8 cellular contexts compared by ENCODE assay signal in the genomic region with DNA sequence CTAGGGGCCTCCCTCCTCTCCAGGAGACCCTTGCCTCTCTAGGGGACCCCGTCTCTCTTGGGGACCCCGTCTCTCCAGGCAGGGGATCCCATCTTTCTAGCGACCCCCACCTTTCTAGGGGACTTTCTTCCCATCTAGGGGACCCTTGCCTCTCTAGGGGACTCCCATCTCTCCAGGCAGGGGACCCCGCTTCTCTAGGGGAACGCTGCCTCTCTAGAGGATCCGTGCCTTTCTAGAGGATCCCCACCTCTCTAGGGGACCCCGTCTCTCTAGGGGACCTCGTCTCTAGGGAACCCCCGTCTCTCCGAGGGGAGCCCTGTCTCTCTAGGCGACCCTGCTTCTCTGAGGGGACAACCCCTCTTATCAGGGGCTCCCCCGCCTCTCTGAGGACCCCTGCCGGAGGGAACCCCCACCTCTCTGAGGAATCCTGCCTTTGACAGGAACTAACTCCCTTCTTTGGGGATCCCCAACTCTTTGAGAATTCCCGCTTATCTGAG. TPM values are rescaled to one million over a fixed set of nuclear protein-coding genes. Genes with fewer than 3 reads are reported as not detected.
DNase-seq lines count a peak whose midpoint lies in the region; ATAC-seq and TF ChIP-seq lines count a peak whose summit lies in the region.

No MANE protein-coding gene starts in this region.

- peaks cover 3% of the 10 kb centered on the region; the same call in 1 of the 2 replicates for H3K36me3 ChIP-seq in PC-9 (ENCODE audit: low read depth)
- H3K36me3 ChIP-seq in ectodermal cell (ENCODE audit: control insufficient read depth, insufficient read depth, low read length), result no peaks in the 10 kb centered on the region
- peaks cover 0 to 12% of the 10 kb centered on the region in 2 donors for H3K36me3 ChIP-seq in neuronal stem cell (replicated peaks in 1 of 2; ENCODE audit: control insufficient read depth in 2 of 2, insufficient read depth in 2 of 2, low read length in 2 of 2)

- H3K4me3 Mint-ChIP-seq in Calu3 (ENCODE audit: low read depth, unreplicated experiment), result peak overlapping the region; percentile 94

- no peaks in the 10 kb centered on the region for H3K27me3 Mint-ChIP-seq in Calu3 (ENCODE audit: unreplicated experiment)

- POLR2A ChIA-PET in PC-9 (lab: Charles Lee; ENCODE audit: unreplicated experiment), result no interaction called here

- peak overlapping the region; percentile 91 for H3K27ac Mint-ChIP-seq in Calu3 (ENCODE audit: unreplicated experiment)

- peak overlapping the region; percentile 83 for H3K9ac ChIP-seq in neuronal stem cell (ENCODE audit: low read depth, low read length, poor library complexity)

- H3K27me3 ChIP-seq in PC-9 (ENCODE audit: insufficient read depth, low read depth), result no peaks in the 10 kb centered on the region
- no peaks in the 10 kb centered on the region for H3K27me3 ChIP-seq in ectodermal cell (ENCODE audit: control insufficient read depth, insufficient read depth, low read length, poor library complexity, severe bottlenecking)
- H3K27me3 ChIP-seq in neuronal stem cell (ENCODE audit: control insufficient read depth in 3 of 3, insufficient read depth in 3 of 3, low read depth in 1 of 3, low read length in 3 of 3), result no peaks in the 10 kb centered on the region

- peaks cover 5% of the 10 kb centered on the region for H3K79me1 ChIP-seq in neuronal stem cell (ENCODE audit: low read depth, low read length)

- H3K79me2 ChIP-seq in PC-9 (ENCODE audit: low read depth), result peaks cover 68% of the 10 kb centered on the region

- peak overlapping the region; percentile 58 for H2BK15ac ChIP-seq in neuronal stem cell (ENCODE audit: low read length)

- TF ChIP-seq CTCF in Calu3 (IDR thresholded peaks at IDR 0.05; ENCODE audit: unreplicated experiment) (no peak), PC-9 (conservative IDR thresholded peaks at IDR 0.05) (peak; percentile 45; the same call in 1 of the 2 replicates), omental fat pad (IDR thresholded peaks at IDR 0.05) (no peak)

- no peak overlapping the region for H2BK12ac ChIP-seq in neuronal stem cell (ENCODE audit: low read length)

- no peaks in the 10 kb centered on the region; the same call in 1 of the 2 replicates for H4K20me1 ChIP-seq in PC-9 (ENCODE audit: insufficient read depth)

- H3K4me2 ChIP-seq in PC-9, result peak overlapping the region; percentile 97
- H3K4me2 ChIP-seq in neuronal stem cell (ENCODE audit: insufficient read depth, low read length, poor library complexity, severe bottlenecking), result peak overlapping the region; percentile 96

- H3K27ac ChIP-seq in PC-9 (peak overlapping the region; percentile 61), ectodermal cell (ENCODE audit: insufficient read depth, low read depth, low read length, poor library complexity, severe bottlenecking) (peak overlapping the region; percentile 63), neuronal stem cell (replicated peaks; ENCODE audit: low read length) (peak overlapping the region; percentile 90)

- H3K14ac ChIP-seq in neuronal stem cell (ENCODE audit: low read length), result peak overlapping the region; percentile 82

- H3K4me3 ChIP-seq in PC-9, result peak overlapping the region; percentile 88
- peak overlapping the region; percentile 73 for H3K4me3 ChIP-seq in ectodermal cell (ENCODE audit: insufficient read depth, low read depth, low read length)
- H3K4me3 ChIP-seq in neuronal stem cell (ENCODE audit: low read length in 2 of 2), result peak overlapping the region; percentile 91 to 98

- DNase-seq in Calu3 (no peak), PC-9 (no peak), neuronal stem cell (ENCODE audit: low spot score) (no peak), MV-4-11 (lab: John Stamatoyannopoulos, UW) (no peak), omental fat pad (ENCODE audit: low spot score) (no peak), EL (no peak), islet precursor cell (no peak)

- H3K9me3 Mint-ChIP-seq in Calu3 (ENCODE audit: low read depth, unreplicated experiment), result no peaks in the 10 kb centered on the region

- CTCF ChIA-PET in Calu3 (lab: Charles Lee) (no interaction called here), PC-9 (lab: Charles Lee) (no interaction called here)

- 25 to 32% methylated on average over 14 of the region's 14 CpGs for WGBS in ectodermal cell, 2 experiments
- WGBS in neuronal stem cell (ENCODE audit: extremely low coverage in 2 of 2, insufficient read length in 2 of 2, insufficient replicate concordance in 1 of 2), 2 donors, result no CpG with 5 or more reads among the region's 14 CpGs

- H4K91ac ChIP-seq in neuronal stem cell (ENCODE audit: low read depth, low read length, poor library complexity), result no peak overlapping the region

- ATAC-seq in omental fat pad (ENCODE audit: low FRiP score), result no peak

- H2AK5ac ChIP-seq in neuronal stem cell (ENCODE audit: low read depth, low read length), result peak overlapping the region; percentile 61

- H2AFZ ChIP-seq in PC-9 (peak overlapping the region; percentile 81), neuronal stem cell (ENCODE audit: low read length) (peak overlapping the region; percentile 84)

- no TSS peak for BruUV-seq in Calu3 (replicated peaks; lab: Mats Ljungman, UMichigan)
- BruUV-seq in PC-9 (replicated peaks; lab: Mats Ljungman, UMichigan), result no TSS peak

- H3K23ac ChIP-seq in neuronal stem cell (ENCODE audit: low read depth, low read length, poor library complexity), result no peak overlapping the region

- H3K4me1 Mint-ChIP-seq in Calu3 (ENCODE audit: low read depth, unreplicated experiment), result peaks cover 35% of the 10 kb centered on the region

- H3K9me3 ChIP-seq in PC-9 (ENCODE audit: insufficient read depth, low read depth) (no peaks in the 10 kb centered on the region), ectodermal cell (ENCODE audit: control insufficient read depth, low read length) (no peaks in the 10 kb centered on the region), neuronal stem cell (replicated peaks in 1 of 2; ENCODE audit: control insufficient read depth in 2 of 2, insufficient read depth in 1 of 2, low read depth in 1 of 2, low read length in 2 of 2) (peaks cover 2 to 13% of the 10 kb centered on the region in 2 donors)

- no peak overlapping the region for H2BK120ac ChIP-seq in neuronal stem cell (ENCODE audit: low read depth, low read length)

- H4K8ac ChIP-seq in neuronal stem cell (ENCODE audit: low read depth, low read length), result no peak overlapping the region

- H3K36me3 Mint-ChIP-seq in Calu3 (ENCODE audit: insufficient read depth, unreplicated experiment), result peaks cover 35% of the 10 kb centered on the region

- H3K4me1 ChIP-seq in PC-9 (replicated peaks; ENCODE audit: insufficient read depth) (peaks cover 26% of the 10 kb centered on the region), ectodermal cell (ENCODE audit: control insufficient read depth, insufficient read depth, low read length) (peaks cover 9% of the 10 kb centered on the region), neuronal stem cell (ENCODE audit: control insufficient read depth in 2 of 2, insufficient read depth in 1 of 2, low read depth in 1 of 2, low read length in 2 of 2) (peaks cover 10 to 11% of the 10 kb centered on the region in 2 donors)

- no peaks in the 10 kb centered on the region for H3K9me2 ChIP-seq in PC-9 (ENCODE audit: insufficient read depth)

- peak overlapping the region; percentile 85 for H3K18ac ChIP-seq in neuronal stem cell (ENCODE audit: low read length)

- peaks cover 23% of the 10 kb centered on the region; the same call in 1 of the 2 replicates for H3F3A ChIP-seq in PC-9 (ENCODE audit: insufficient read depth, low read depth)

- intact Hi-C loops in Calu3 (cut with micrococcal nuclease; ENCODE audit: unreplicated experiment) (no loop called here), PC-9 (cut with micrococcal nuclease; ENCODE audit: unreplicated experiment) (no loop called here)

- H3K4ac ChIP-seq in neuronal stem cell (ENCODE audit: low read length), result peak overlapping the region; percentile 76

- H2BK5ac ChIP-seq in neuronal stem cell (ENCODE audit: low read length), result peak overlapping the region; percentile 53

RNA-seq across cellular contexts. Expression of a gene that starts 19.1 kb away (rescaled TPM):
- total RNA-seq in Calu3 (2022) (79.8 and 83.7 TPM in 2 replicates), PC-9 (2021) (97.8 and 129 TPM in 2 replicates), omental fat pad (10 to 100 TPM; 25.9 to 80.3 (median 35.9) TPM)
- 104 TPM for polyA plus RNA-seq in ectodermal cell (2013, experiment 1 of 4)
- 102 TPM for polyA plus RNA-seq in ectodermal cell (2013, experiment 2 of 4)
- polyA plus RNA-seq in ectodermal cell (2013, experiment 3 of 4), result 58.0 TPM
- polyA plus RNA-seq in ectodermal cell (2013, experiment 4 of 4), result 61.0 TPM
- polyA plus RNA-seq in neuronal stem cell (2013, experiment 1 of 2), result 59.3 TPM
- 61.3 TPM for polyA plus RNA-seq in neuronal stem cell (2013, experiment 2 of 2)
